Comparison of ENCODE assay signal across 13 cellular contexts in the genomic region with DNA sequence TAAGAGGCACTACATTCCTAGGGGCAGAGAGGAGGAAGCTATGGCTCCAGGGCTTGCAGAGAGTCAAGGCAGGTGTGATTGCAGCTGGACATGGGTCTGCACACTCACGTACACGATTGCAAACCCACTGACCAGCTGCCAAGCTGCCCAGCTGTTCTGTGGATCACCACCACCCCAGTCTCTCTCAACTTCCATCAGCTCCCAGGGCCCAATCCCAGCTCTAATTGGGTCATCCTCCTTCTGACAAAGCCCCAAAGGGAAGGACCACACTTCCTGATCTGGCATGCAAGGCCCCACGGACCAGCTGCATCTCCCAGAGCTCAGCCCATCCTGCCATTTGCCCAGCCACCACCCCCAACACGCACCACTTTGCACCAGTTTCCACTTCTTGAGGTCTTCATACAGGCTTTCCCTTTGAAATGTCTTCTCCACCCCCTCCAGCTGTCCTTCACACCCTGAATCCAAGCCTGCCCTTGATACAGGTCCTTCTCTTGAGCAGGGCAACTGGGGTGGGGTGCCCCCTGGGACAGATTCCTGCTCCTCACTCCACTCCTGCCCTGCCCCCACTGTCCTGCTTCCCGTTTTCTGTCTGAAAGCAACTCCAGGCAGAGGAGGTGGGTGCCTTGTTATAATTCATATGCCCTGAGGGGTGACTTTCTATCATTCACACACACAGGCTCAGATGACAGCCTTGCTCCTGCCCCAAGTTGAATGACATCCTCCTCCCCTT.
DNase-seq lines count a peak whose midpoint lies in the region; ATAC-seq and TF ChIP-seq lines count a peak whose summit lies in the region.
"Had no signal": no experiment of that assay in that cellular context is flagged by ENCODE, and none has a peak within 500 bp of the region (broad histone marks: within the 10 kb centered on the region; RNA-seq: fewer than 3 reads in every experiment).

No MANE protein-coding gene starts in this region.

- H3K27ac ChIP-seq in effector memory CD4-positive, alpha-beta T cell (ENCODE audit: insufficient read depth, low read length, poor library complexity, severe bottlenecking): peak overlapping the region; percentile 81
- peak overlapping the region; percentile 94 for H3K27ac ChIP-seq in smooth muscle cell (ENCODE audit: low read depth)
- H3K27ac ChIP-seq: 22Rv1 had no signal

- no peaks in the 10 kb centered on the region for H3K36me3 ChIP-seq in effector memory CD4-positive, alpha-beta T cell (ENCODE audit: control insufficient read depth, insufficient read depth, low read length)
- no peaks in the 10 kb centered on the region for H3K36me3 ChIP-seq in smooth muscle cell (ENCODE audit: low read depth)

- H3K4me2 ChIP-seq in smooth muscle cell: peak overlapping the region; percentile 98

- TF ChIP-seq CTCF in smooth muscle cell (IDR thresholded peaks at IDR 0.05; ENCODE audit: borderline replicate concordance, insufficient read depth, poor library complexity, severe bottlenecking): no peak

- peaks cover 27% of the 10 kb centered on the region for H4K20me1 ChIP-seq in smooth muscle cell (ENCODE audit: low read depth)

- no peak for ATAC-seq in HG03571 (IDR thresholded peaks at IDR 0.05; ENCODE audit: unreplicated experiment)

- 92% methylated on average over 5 of the region's 5 CpGs for WGBS in smooth muscle cell (ENCODE audit: low lambda C conversion rate)

- CTCF ChIA-PET in HEK293T (lab: Yijun Ruan, JAX): interaction anchor here (0.7 kb wide), 1 partner anchor 45 kb away, joined by 3 read pairs; no protein-coding TSS in a partner anchor

- peaks cover 32% of the 10 kb centered on the region for H3K4me1 ChIP-seq in effector memory CD4-positive, alpha-beta T cell (ENCODE audit: control insufficient read depth, insufficient read depth, low read length, poor library complexity, severe bottlenecking)
- no peaks in the 10 kb centered on the region for H3K4me1 ChIP-seq in smooth muscle cell (ENCODE audit: low read depth)

- H3K9me3 ChIP-seq in effector memory CD4-positive, alpha-beta T cell (ENCODE audit: control insufficient read depth, low read length): no peaks in the 10 kb centered on the region
- H3K9me3 ChIP-seq in smooth muscle cell (replicated peaks; ENCODE audit: low read depth): no peaks in the 10 kb centered on the region

- DNase-seq in DMS 273 (lab: John Stamatoyannopoulos, UW; ENCODE audit: unreplicated experiment) (peak; percentile 42), DMS 273 treated with DMSO at 0.1 percent for 48 hours (lab: John Stamatoyannopoulos, UW) (no peak), RPMI7951 (ENCODE audit: low read depth) (peak; percentile 52), smooth muscle cell (lab: John Stamatoyannopoulos, UW; ENCODE audit: unreplicated experiment) (no peak), NCI-H2081 (lab: John Stamatoyannopoulos, UW) (no peak), HEK293T (ENCODE audit: extremely low spot score) (no peak)
- no peak for DNase-seq in effector memory CD4-positive, alpha-beta T cell
- DNase-seq: activated CD8-positive, alpha-beta memory T cell treated with anti-CD3 and anti-CD28 coated beads, Interleukin-2, amount 50 U/mL, for 4 hours; dermis blood vessel endothelial cell; EL; NCI-H524 had no signal

- H3K4me3 ChIP-seq in effector memory CD4-positive, alpha-beta T cell (ENCODE audit: insufficient read depth, low read depth, low read length, poor library complexity, severe bottlenecking): no peak overlapping the region
- H3K4me3 ChIP-seq in smooth muscle cell: no peak overlapping the region

- H3K79me2 ChIP-seq in smooth muscle cell (ENCODE audit: low read depth): peaks cover 12% of the 10 kb centered on the region

- POLR2A ChIA-PET in HEK293T (lab: Yijun Ruan, JAX): interaction anchor here (1.3 kb wide), 1 partner anchor 11 kb away, joined by 3 read pairs; no protein-coding TSS in a partner anchor

- no peak overlapping the region for H2AFZ ChIP-seq in smooth muscle cell (ENCODE audit: low read depth)

- no peak overlapping the region for H3K9ac ChIP-seq in smooth muscle cell (ENCODE audit: low read depth)

- H3F3A ChIP-seq in smooth muscle cell (ENCODE audit: low read depth): peaks cover 12% of the 10 kb centered on the region

- H3K27me3 ChIP-seq in effector memory CD4-positive, alpha-beta T cell (replicated peaks; ENCODE audit: control insufficient read depth, insufficient read depth, low read length, poor library complexity, severe bottlenecking): no peaks in the 10 kb centered on the region
- H3K27me3 ChIP-seq in smooth muscle cell (ENCODE audit: low read depth): no peaks in the 10 kb centered on the region

TF ChIP-seq in HEK293T, 16 proteins besides CTCF, POLR2A, EP300 and RAD21:
- TF ChIP-seq ELF4 (IDR thresholded peaks at IDR 0.05) (no peak), FOXA1 (IDR thresholded peaks at IDR 0.05) (no peak), FOXM1 (IDR thresholded peaks at IDR 0.05; ENCODE audit: borderline replicate concordance) (no peak), L3MBTL2 (conservative IDR thresholded peaks at IDR 0.05) (no peak), TARDBP (IDR thresholded peaks at IDR 0.05) (no peak), SUZ12 (IDR thresholded peaks at IDR 0.05) (no peak), LEF1 (IDR thresholded peaks at IDR 0.05; ENCODE audit: borderline replicate concordance) (no peak), CTBP1 (IDR thresholded peaks at IDR 0.05; ENCODE audit: borderline replicate concordance) (no peak), ARNT (IDR thresholded peaks at IDR 0.05) (no peak), NFRKB (IDR thresholded peaks at IDR 0.05) (no peak), SP1 (IDR thresholded peaks at IDR 0.05) (no peak)
- TF ChIP-seq, protein P1, sequence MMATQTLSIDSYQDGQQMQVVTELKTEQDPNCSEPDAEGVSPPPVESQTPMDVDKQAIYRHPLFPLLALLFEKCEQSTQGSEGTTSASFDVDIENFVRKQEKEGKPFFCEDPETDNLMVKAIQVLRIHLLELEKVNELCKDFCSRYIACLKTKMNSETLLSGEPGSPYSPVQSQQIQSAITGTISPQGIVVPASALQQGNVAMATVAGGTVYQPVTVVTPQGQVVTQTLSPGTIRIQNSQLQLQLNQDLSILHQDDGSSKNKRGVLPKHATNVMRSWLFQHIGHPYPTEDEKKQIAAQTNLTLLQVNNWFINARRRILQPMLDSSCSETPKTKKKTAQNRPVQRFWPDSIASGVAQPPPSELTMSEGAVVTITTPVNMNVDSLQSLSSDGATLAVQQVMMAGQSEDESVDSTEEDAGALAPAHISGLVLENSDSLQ (IDR thresholded peaks at IDR 0.05): no peak

Comparison
In these comparisons a context has a peak if more than half of its experiments do, and no peak if none do; other contexts are left out.
1. DNase-seq: peak in DMS 273 (single experiment) and RPMI7951 (single experiment); none in DMS 273 treated with DMSO at 0.1 percent for 48 hours (single experiment), effector memory CD4-positive, alpha-beta T cell (0 of 3), smooth muscle cell (single experiment), NCI-H2081 (0 of 2) and HEK293T (single experiment).